ENCODE assay signal across 9 cellular contexts in genomic region chr18:70072678-70073077, GRCh38.
DNase-seq lines count a peak whose midpoint lies in the region; FAIRE-seq lines count a peak whose summit lies in the region.
"Had no signal": no experiment of that assay in that cellular context is flagged by ENCODE, and none has a peak within 500 bp of the region (broad histone marks: within the 10 kb centered on the region; RNA-seq: fewer than 3 reads in every experiment).

No MANE protein-coding gene starts in this region.

- H3K27me3 Mint-ChIP-seq in activated CD4-positive, alpha-beta T cell treated with anti-CD3 and anti-CD28 coated beads, Interleukin-2, amount 10 ng/mL, durations not matched to agents 7 days and 5 days: no peaks in the 10 kb centered on the region

- H3K4me1 Mint-ChIP-seq in activated CD4-positive, alpha-beta T cell treated with anti-CD3 and anti-CD28 coated beads, Interleukin-2, amount 10 ng/mL, durations not matched to agents 7 days and 5 days: peaks cover 4% of the 10 kb centered on the region

- no peak overlapping the region for H3K4me3 Mint-ChIP-seq in activated CD4-positive, alpha-beta T cell treated with anti-CD3 and anti-CD28 coated beads, Interleukin-2, amount 10 ng/mL, durations not matched to agents 7 days and 5 days

- POLR2A ChIA-PET in activated CD4-positive, alpha-beta T cell treated with anti-CD3 and anti-CD28 coated beads, Interleukin-2, amount 10 ng/mL, durations not matched to agents 7 days and 5 days (lab: Charles Lee): interaction anchor here (0.6 kb wide), 1 partner anchor 116 kb away, joined by 3 read pairs; no protein-coding TSS in a partner anchor

- peaks cover 12% of the 10 kb centered on the region for H3K36me3 Mint-ChIP-seq in activated CD4-positive, alpha-beta T cell treated with anti-CD3 and anti-CD28 coated beads, Interleukin-2, amount 10 ng/mL, durations not matched to agents 7 days and 5 days (ENCODE audit: low read depth)

- CTCF ChIA-PET in activated CD4-positive, alpha-beta T cell treated with anti-CD3 and anti-CD28 coated beads, Interleukin-2, amount 10 ng/mL, durations not matched to agents 7 days and 5 days (lab: Charles Lee): no interaction called here

- DNase-seq in activated CD4-positive, alpha-beta T cell treated with anti-CD3 and anti-CD28 coated beads, Interleukin-2, amount 10 ng/mL, durations not matched to agents 7 days and 5 days: peak; percentile 16
- DNase-seq in activated CD4-positive, alpha-beta T cell treated with anti-CD3 and anti-CD28 coated beads, Interleukin-2, amount 50 U/mL, for 4 hours: no peak
- DNase-seq in NCI-H1092 treated with DMSO at 0.1 percent for 48 hours (lab: John Stamatoyannopoulos, UW): peak; percentile 52
- DNase-seq in cerebellar cortex (ENCODE audit: low spot score): peak; percentile 31
- peak; percentile 55 for DNase-seq in small intestine
- no peak for DNase-seq in head of caudate nucleus
- DNase-seq in SIG-M5 treated with dmso at 0.1 percent for 504 hours (lab: John Stamatoyannopoulos, UW; ENCODE audit: unreplicated experiment): no peak
- no peak for DNase-seq in central memory CD4-positive, alpha-beta T cell
- DNase-seq: NCI-H2227 treated with DMSO at 0.1 percent for 48 hours had no signal

- peak; percentile 76 for FAIRE-seq in small intestine (lab: Jason Lieb, UNC)

- H3K27ac Mint-ChIP-seq in activated CD4-positive, alpha-beta T cell treated with anti-CD3 and anti-CD28 coated beads, Interleukin-2, amount 10 ng/mL, durations not matched to agents 7 days and 5 days: no peak overlapping the region

- intact Hi-C loops in head of caudate nucleus (cut with DNase I): no loop called here

- WGBS in small intestine, 3 donors: 15 to 58% (median 39%) methylated on average over 1 of the region's 1 CpG

- H3K4me3 ChIP-seq in small intestine (ENCODE audit: low read depth in 1 of 2, low read length in 2 of 2): no peak overlapping the region

- no peaks in the 10 kb centered on the region for H3K9me3 ChIP-seq in small intestine (ENCODE audit: control insufficient read depth, low read depth)

- no peaks in the 10 kb centered on the region for H3K36me3 ChIP-seq in small intestine (ENCODE audit: control insufficient read depth in 2 of 2, insufficient read depth in 2 of 2, low read length in 2 of 2)

- H3K27me3 ChIP-seq in small intestine (ENCODE audit: control insufficient read depth in 2 of 2, insufficient read depth in 2 of 2, low read length in 2 of 2): no peaks in the 10 kb centered on the region

- no peaks in the 10 kb centered on the region for H3K4me1 ChIP-seq in small intestine (ENCODE audit: control insufficient read depth in 2 of 2, insufficient read depth in 1 of 2, low read depth in 1 of 2, low read length in 1 of 2)

- no peak overlapping the region for H3K27ac ChIP-seq in small intestine (ENCODE audit: low read depth in 1 of 2, low read length in 1 of 2)

- no peaks in the 10 kb centered on the region for H3K9me3 Mint-ChIP-seq in activated CD4-positive, alpha-beta T cell treated with anti-CD3 and anti-CD28 coated beads, Interleukin-2, amount 10 ng/mL, durations not matched to agents 7 days and 5 days

Comparison
In these comparisons a context has a peak if more than half of its experiments do, and no peak if none do; other contexts are left out.
1. DNase-seq: peak in activated CD4-positive, alpha-beta T cell treated with anti-CD3 and anti-CD28 coated beads, Interleukin-2, amount 10 ng/mL, durations not matched to agents 7 days and 5 days (single experiment), NCI-H1092 treated with DMSO at 0.1 percent for 48 hours (single experiment), cerebellar cortex (single experiment) and small intestine (single experiment); none in activated CD4-positive, alpha-beta T cell treated with anti-CD3 and anti-CD28 coated beads, Interleukin-2, amount 50 U/mL, for 4 hours (0 of 2), head of caudate nucleus (0 of 42), SIG-M5 treated with dmso at 0.1 percent for 504 hours (single experiment) and central memory CD4-positive, alpha-beta T cell (single experiment).